Comparison of ENCODE assay signal across 19 cellular contexts in the genomic region with DNA sequence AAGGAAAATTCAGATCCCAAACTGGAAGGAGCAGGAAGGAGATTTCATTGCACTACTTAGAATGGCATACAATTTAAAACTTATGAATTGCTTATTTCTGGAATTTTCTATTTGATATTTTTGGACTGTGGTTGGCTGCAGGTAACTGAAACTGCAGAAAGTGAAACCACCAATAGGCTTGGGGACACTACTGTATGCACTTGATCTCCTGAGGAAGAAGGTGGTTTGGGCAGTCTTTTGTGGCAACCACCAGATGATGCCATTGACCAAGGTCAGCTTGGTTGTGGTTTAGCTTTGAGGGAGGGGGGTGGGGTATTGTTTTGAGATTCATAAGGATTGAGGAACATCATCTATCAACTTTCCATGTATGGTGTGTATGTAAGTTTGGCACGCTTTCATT.
"Had no signal": no experiment of that assay in that cellular context is flagged by ENCODE, and none has a peak within 500 bp of the region (broad histone marks: within the 10 kb centered on the region; RNA-seq: fewer than 3 reads in every experiment).

No MANE protein-coding gene starts in this region.

- DNase-seq: KBM-7, MV-4-11, NCI-H1092, NCI-H1417 treated with DMSO at 0.1 percent for 48 hours, NCI-H146, NCI-H1694 treated with DMSO at 0.1 percent for 48 hours, NCI-H1930, NCI-H2081, NCI-H2107, NCI-H2227 treated with DMSO at 0.1 percent for 48 hours, NCI-H524, NCI-H526 treated with DMSO at 0.1 percent for 48 hours, NCI-H748 treated with DMSO at 0.1 percent for 48 hours, PC-9, Peyer's patch, SHP77 treated with DMSO at 0.1 percent for 48 hours, SJCRH30 had no signal

- H3K27me3 ChIP-seq: Peyer's patch, SJCRH30 had no signal

- ATAC-seq: Right ventricle myocardium inferior, SK-N-SH treated with all-trans-retinoic acid at 6 μM for 48 hours had no signal

- H3K9me3 ChIP-seq: Peyer's patch, SJCRH30 had no signal

- H3K4me3 ChIP-seq: PC-9, Peyer's patch, SJCRH30 had no signal

- H3K4me2 ChIP-seq: PC-9 had no signal

- H2AFZ ChIP-seq: PC-9 had no signal

- H3K4me1 ChIP-seq: Peyer's patch, SJCRH30 had no signal

- H3K27ac ChIP-seq: PC-9, Peyer's patch, SJCRH30 had no signal

- H3K36me3 ChIP-seq: Peyer's patch, SJCRH30 had no signal
